19 cellular contexts compared by ENCODE assay signal in genomic region chr2:119010336-119010735, GRCh38.
A peak's percentile ranks its signal among the peaks of the same experiment; 100 is the strongest.
DNase-seq lines count a peak whose midpoint lies in the region; TF ChIP-seq lines count a peak whose summit lies in the region.
"Had no signal": no experiment of that assay in that cellular context is flagged by ENCODE, and none has a peak within 500 bp of the region (broad histone marks: within the 10 kb centered on the region; RNA-seq: fewer than 3 reads in every experiment).

No MANE protein-coding gene starts in this region.

- no peak overlapping the region for H2BK5ac ChIP-seq in neuronal stem cell (ENCODE audit: low read length)

- H3K27ac ChIP-seq in endodermal cell (ENCODE audit: low read depth, low read length) (no peak overlapping the region), neuronal stem cell (replicated peaks; ENCODE audit: low read length) (no peak overlapping the region)
- H3K27ac ChIP-seq: BLaER1 treated with 17β-estradiol and CSF1 and Interleukin-3, amounts not matched to agents 10 nM and 100 nM; GM23248 had no signal

- H3K27ac Mint-ChIP-seq in activated CD4-positive, alpha-beta T cell treated with anti-CD3 and anti-CD28 coated beads, Interleukin-2, amount 10 ng/mL, durations not matched to agents 24 days and 14 days, result no peak overlapping the region
- H3K27ac Mint-ChIP-seq in endodermal cell, result no peak overlapping the region
- H3K27ac Mint-ChIP-seq: B cell; CD8-positive, alpha-beta T cell had no signal

- no peak overlapping the region for H3K9ac ChIP-seq in endodermal cell (ENCODE audit: extremely low read depth, low read length, poor library complexity, severe bottlenecking)
- peak overlapping the region; percentile 36 for H3K9ac ChIP-seq in neuronal stem cell (ENCODE audit: low read depth, low read length, poor library complexity)
- H3K9ac ChIP-seq: BLaER1 treated with 17β-estradiol and CSF1 and Interleukin-3, amounts not matched to agents 10 nM and 100 nM; GM23248 had no signal

- H3K4me3 ChIP-seq in endodermal cell (ENCODE audit: low read length), result no peak overlapping the region
- H3K4me3 ChIP-seq in neuronal stem cell (ENCODE audit: low read length in 2 of 2), result no peak overlapping the region
- H3K4me3 ChIP-seq: BLaER1 treated with 17β-estradiol and CSF1 and Interleukin-3, amounts not matched to agents 10 nM and 100 nM; GM12878; GM23248 had no signal

- intact Hi-C loops in activated CD4-positive, alpha-beta T cell treated with anti-CD3 and anti-CD28 coated beads, Interleukin-2, amount 10 ng/mL, durations not matched to agents 24 days and 14 days (cut with micrococcal nuclease), result no loop called here

- no peak for TF ChIP-seq CTCF in endodermal cell (conservative IDR thresholded peaks at IDR 0.05)

- no peak overlapping the region for H2AFZ ChIP-seq in neuronal stem cell (ENCODE audit: low read length)
- H2AFZ ChIP-seq: GM23248 had no signal

- H3K14ac ChIP-seq in neuronal stem cell (ENCODE audit: low read length), result no peak overlapping the region

- H3K9me3 Mint-ChIP-seq in activated CD4-positive, alpha-beta T cell treated with anti-CD3 and anti-CD28 coated beads, Interleukin-2, amount 10 ng/mL, durations not matched to agents 24 days and 14 days, result no peaks in the 10 kb centered on the region
- peaks cover 3% of the 10 kb centered on the region for H3K9me3 Mint-ChIP-seq in endodermal cell
- H3K9me3 Mint-ChIP-seq: CD8-positive, alpha-beta T cell had no signal

- H3K4ac ChIP-seq in neuronal stem cell (ENCODE audit: low read length), result no peak overlapping the region

- no peak overlapping the region for H3K4me3 Mint-ChIP-seq in activated CD4-positive, alpha-beta T cell treated with anti-CD3 and anti-CD28 coated beads, Interleukin-2, amount 10 ng/mL, durations not matched to agents 24 days and 14 days
- H3K4me3 Mint-ChIP-seq in endodermal cell, result no peak overlapping the region
- H3K4me3 Mint-ChIP-seq: B cell; CD8-positive, alpha-beta T cell had no signal

- H2AK5ac ChIP-seq in neuronal stem cell (ENCODE audit: low read depth, low read length), result no peak overlapping the region

- no peak overlapping the region for H4K91ac ChIP-seq in neuronal stem cell (ENCODE audit: low read depth, low read length, poor library complexity)

- peak; percentile 26 for DNase-seq in activated CD4-positive, alpha-beta T cell treated with anti-CD3 and anti-CD28 coated beads, Interleukin-2, amount 10 ng/mL, durations not matched to agents 24 days and 14 days
- DNase-seq in activated CD4-positive, alpha-beta T cell treated with anti-CD3 and anti-CD28 coated beads, Interleukin-2, amount 50 U/mL, for 4 hours, result no peak
- DNase-seq in endodermal cell (peak; percentile 21), neuronal stem cell (ENCODE audit: low spot score) (no peak), cerebellar nuclear complex (lab: John Stamatoyannopoulos, UW) (no peak), inferior parietal cortex (ENCODE audit: extremely low spot score) (no peak), NCI-H774 (lab: John Stamatoyannopoulos, UW) (no peak)
- DNase-seq: 8988T, Calu3, DMS 273 treated with DMSO at 0.1 percent for 48 hours, DMS53, DND-41, EL, GM23248, HCEC 1CT had no signal

- 88 to 89% methylated on average over 7 to 9 of the region's 9 CpGs for WGBS in endodermal cell (ENCODE audit: insufficient coverage in 1 of 2, insufficient read length in 1 of 2), 2 experiments
- WGBS in neuronal stem cell (ENCODE audit: extremely low coverage in 2 of 2, insufficient read length in 2 of 2, insufficient replicate concordance in 1 of 2), 2 donors, result no CpG with 5 or more reads among the region's 9 CpGs

- no peak overlapping the region for H2BK15ac ChIP-seq in neuronal stem cell (ENCODE audit: low read length)

- no peak overlapping the region for H4K8ac ChIP-seq in neuronal stem cell (ENCODE audit: low read depth, low read length)

- no peaks in the 10 kb centered on the region for H3K36me3 Mint-ChIP-seq in activated CD4-positive, alpha-beta T cell treated with anti-CD3 and anti-CD28 coated beads, Interleukin-2, amount 10 ng/mL, durations not matched to agents 24 days and 14 days (ENCODE audit: low read depth)
- no peaks in the 10 kb centered on the region for H3K36me3 Mint-ChIP-seq in endodermal cell (ENCODE audit: low read depth)
- H3K36me3 Mint-ChIP-seq: CD8-positive, alpha-beta T cell had no signal

- H3K27me3 ChIP-seq in endodermal cell (ENCODE audit: control insufficient read depth, insufficient read depth, low read length, poor library complexity, severe bottlenecking) (peaks cover 38% of the 10 kb centered on the region), neuronal stem cell (ENCODE audit: control insufficient read depth in 3 of 3, insufficient read depth in 3 of 3, low read depth in 1 of 3, low read length in 3 of 3) (peaks cover 0 to 28% (median 6%) of the 10 kb centered on the region in 3 experiments)

- peak overlapping the region; percentile 6 for H3K18ac ChIP-seq in neuronal stem cell (ENCODE audit: low read length)

- H3K4me1 ChIP-seq in endodermal cell (ENCODE audit: control insufficient read depth, insufficient read depth, low read length), result no peaks in the 10 kb centered on the region
- peaks cover 0 to 2% of the 10 kb centered on the region in 2 donors for H3K4me1 ChIP-seq in neuronal stem cell (ENCODE audit: control insufficient read depth in 2 of 2, insufficient read depth in 1 of 2, low read depth in 1 of 2, low read length in 2 of 2)

- H3K9me3 ChIP-seq in endodermal cell (ENCODE audit: control insufficient read depth, low read length), result no peaks in the 10 kb centered on the region
- H3K9me3 ChIP-seq in neuronal stem cell (replicated peaks in 1 of 2; ENCODE audit: control insufficient read depth in 2 of 2, insufficient read depth in 1 of 2, low read depth in 1 of 2, low read length in 2 of 2), result no peaks in the 10 kb centered on the region

- no peak overlapping the region for H3K23ac ChIP-seq in neuronal stem cell (ENCODE audit: low read depth, low read length, poor library complexity)

- H2BK12ac ChIP-seq in neuronal stem cell (ENCODE audit: low read length), result no peak overlapping the region

- no peaks in the 10 kb centered on the region for H3K79me1 ChIP-seq in neuronal stem cell (ENCODE audit: low read depth, low read length)

- no peak overlapping the region for H2BK120ac ChIP-seq in neuronal stem cell (ENCODE audit: low read depth, low read length)

- H3K4me1 Mint-ChIP-seq in activated CD4-positive, alpha-beta T cell treated with anti-CD3 and anti-CD28 coated beads, Interleukin-2, amount 10 ng/mL, durations not matched to agents 24 days and 14 days, result no peaks in the 10 kb centered on the region
- peaks cover under 1% of the 10 kb centered on the region for H3K4me1 Mint-ChIP-seq in endodermal cell
- H3K4me1 Mint-ChIP-seq: B cell had no signal

- H3K4me2 ChIP-seq in neuronal stem cell (ENCODE audit: insufficient read depth, low read length, poor library complexity, severe bottlenecking), result no peak overlapping the region
- H3K4me2 ChIP-seq: BLaER1 treated with 17β-estradiol and CSF1 and Interleukin-3, amounts not matched to agents 10 nM and 100 nM had no signal

- no peaks in the 10 kb centered on the region for H3K36me3 ChIP-seq in endodermal cell (ENCODE audit: control insufficient read depth, insufficient read depth, low read length)
- H3K36me3 ChIP-seq in neuronal stem cell (replicated peaks in 1 of 2; ENCODE audit: control insufficient read depth in 2 of 2, insufficient read depth in 2 of 2, low read length in 2 of 2), result no peaks in the 10 kb centered on the region
- H3K36me3 ChIP-seq: BLaER1 treated with 17β-estradiol and CSF1 and Interleukin-3, amounts not matched to agents 10 nM and 100 nM had no signal

- peaks cover 13% of the 10 kb centered on the region for H3K27me3 Mint-ChIP-seq in activated CD4-positive, alpha-beta T cell treated with anti-CD3 and anti-CD28 coated beads, Interleukin-2, amount 10 ng/mL, durations not matched to agents 24 days and 14 days
- H3K27me3 Mint-ChIP-seq in endodermal cell (ENCODE audit: insufficient read depth), result peaks cover 46% of the 10 kb centered on the region

Comparison
In these comparisons a context has a peak if more than half of its experiments do, and no peak if none do; other contexts are left out.
1. DNase-seq: peak in activated CD4-positive, alpha-beta T cell treated with anti-CD3 and anti-CD28 coated beads, Interleukin-2, amount 10 ng/mL, durations not matched to agents 24 days and 14 days (single experiment) and endodermal cell (single experiment); none in activated CD4-positive, alpha-beta T cell treated with anti-CD3 and anti-CD28 coated beads, Interleukin-2, amount 50 U/mL, for 4 hours (0 of 2), neuronal stem cell (single experiment), cerebellar nuclear complex (0 of 2), inferior parietal cortex (single experiment) and NCI-H774 (single experiment).